8 cellular contexts compared by ENCODE assay signal in genomic region chr3:185585862-185586643, GRCh38. TPM values are rescaled to one million over a fixed set of nuclear protein-coding genes. Genes with fewer than 3 reads are reported as not detected.
A peak's percentile ranks its signal among the peaks of the same experiment; 100 is the strongest.
DNase-seq lines count a peak whose midpoint lies in the region; ATAC-seq and TF ChIP-seq lines count a peak whose summit lies in the region.

Gene SENP2 (plus strand): TSS chr3:185586295. CDS start chr3:185586414, 119 bp downstream.

- peak; percentile 62 to 80 for TF ChIP-seq POLR2A in suprapubic skin (IDR thresholded peaks at IDR 0.05)

- no peaks in the 10 kb centered on the region for H3K9me3 Mint-ChIP-seq in activated naive CD4-positive, alpha-beta T cell treated with anti-CD3 and anti-CD28 coated beads, Interleukin-2, amount 50 U/mL, for 72 hours

- no peaks in the 10 kb centered on the region for H3K27me3 ChIP-seq in suprapubic skin

- no peaks in the 10 kb centered on the region for H3K9me3 ChIP-seq in suprapubic skin

- H3K27ac ChIP-seq in suprapubic skin, result peak within 1 kb of the TSS; percentile 97

- DNase-seq in NCI-H1092 treated with DMSO at 0.1 percent for 48 hours (lab: John Stamatoyannopoulos, UW), result peak; percentile 99
- peak; percentile 98 for DNase-seq in SKM-1 (lab: John Stamatoyannopoulos, UW; ENCODE audit: unreplicated experiment)
- DNase-seq in activated naive CD4-positive, alpha-beta T cell treated with anti-CD3 and anti-CD28 coated beads, Interleukin-2, amount 50 U/mL, for 72 hours (ENCODE audit: low spot score in 2 of 2), result peak; percentile 96 to 99
- peak; percentile 99 for DNase-seq in globus pallidus (ENCODE audit: low spot score)
- peak; percentile 93 to 100 (median 99) for DNase-seq in nucleus accumbens (lab: John Stamatoyannopoulos, UW)
- peak; percentile 99 to 100 for DNase-seq in suprapubic skin (ENCODE audit: low spot score in 2 of 2)

- TF ChIP-seq CTCF in suprapubic skin (IDR thresholded peaks at IDR 0.05), result no peak

- H3K36me3 Mint-ChIP-seq in activated naive CD4-positive, alpha-beta T cell treated with anti-CD3 and anti-CD28 coated beads, Interleukin-2, amount 50 U/mL, for 72 hours, result no peaks in the 10 kb centered on the region

- peaks cover 29% of the 10 kb centered on the region for H3K4me1 ChIP-seq in suprapubic skin

- H3K4me3 ChIP-seq in GM08714 (ENCODE audit: low read length) (peak within 1 kb of the TSS; percentile 83), suprapubic skin (peak within 1 kb of the TSS; percentile 97)

- H3K27ac Mint-ChIP-seq in activated naive CD4-positive, alpha-beta T cell treated with anti-CD3 and anti-CD28 coated beads, Interleukin-2, amount 50 U/mL, for 72 hours, result peak within 1 kb of the TSS; percentile 91 to 96

- under 1% methylated on average over 29 of the region's 62 CpGs for WGBS in suprapubic skin

- peaks cover 7% of the 10 kb centered on the region for H3K36me3 ChIP-seq in suprapubic skin

- TF ChIP-seq EP300 in suprapubic skin (IDR thresholded peaks at IDR 0.05), result no peak

- ATAC-seq in HG02610 (IDR thresholded peaks at IDR 0.05; ENCODE audit: unreplicated experiment), result peak; percentile 96
- ATAC-seq in activated naive CD4-positive, alpha-beta T cell treated with anti-CD3 and anti-CD28 coated beads, Interleukin-2, amount 50 U/mL, for 72 hours, result peak; percentile 96 to 97

RNA-seq across cellular contexts. Expression of gene SENP2, which starts in this region (rescaled TPM):
- total RNA-seq in activated naive CD4-positive, alpha-beta T cell treated with anti-CD3 and anti-CD28 coated beads, Interleukin-2, amount 50 U/mL, for 72 hours, result 10 to 100 TPM; 30.6 to 38.6 TPM
- total RNA-seq in suprapubic skin, result 10 to 100 TPM; 23.1 to 34.2 (median 28.1) TPM

Comparison
In these comparisons a context has a peak if more than half of its experiments do, and no peak if none do; other contexts are left out.
1. Peak in every context shown above with its lines: DNase-seq, ATAC-seq, H3K4me3 ChIP-seq and H3K27ac ChIP-seq.